8 cellular contexts compared by ENCODE assay signal in genomic region chr7:1065263-1066260, GRCh38. TPM values are rescaled to one million over a fixed set of nuclear protein-coding genes. Genes with fewer than 3 reads are reported as not detected.
A peak's percentile ranks its signal among the peaks of the same experiment; 100 is the strongest.
DNase-seq lines count a peak whose midpoint lies in the region; ATAC-seq and TF ChIP-seq lines count a peak whose summit lies in the region.

No MANE protein-coding gene starts in this region.

- no peak overlapping the region for H3K27ac Mint-ChIP-seq in chondrocyte (ENCODE audit: unreplicated experiment)

- H3K27me3 Mint-ChIP-seq in chondrocyte (ENCODE audit: low read depth) = no peaks in the 10 kb centered on the region

- H3K4me1 Mint-ChIP-seq in chondrocyte (ENCODE audit: low read depth) = peaks cover 10% of the 10 kb centered on the region

- TF ChIP-seq CTCF in chondrocyte (IDR thresholded peaks at IDR 0.05) = peak; percentile 97
- TF ChIP-seq CTCF in liver (IDR thresholded peaks at IDR 0.05; ENCODE audit: low read depth, low read length, missing input control) = peak; percentile 96

- H3K36me3 ChIP-seq in liver (ENCODE audit: control insufficient read depth in 4 of 4, insufficient read depth in 3 of 4, low read depth in 1 of 4, low read length in 3 of 4) = no peaks in the 10 kb centered on the region

- no peaks in the 10 kb centered on the region for H3K9me3 Mint-ChIP-seq in chondrocyte (ENCODE audit: low read depth)

- no peak overlapping the region for H3K27ac ChIP-seq in liver (ENCODE audit: low read depth in 1 of 2, low read length in 2 of 2)

- no peaks in the 10 kb centered on the region for H3K36me3 Mint-ChIP-seq in chondrocyte (ENCODE audit: low read depth)

- peak; percentile 46 for ATAC-seq in HG02610 (IDR thresholded peaks at IDR 0.05; ENCODE audit: unreplicated experiment)
- ATAC-seq in HG02938 (IDR thresholded peaks at IDR 0.05; ENCODE audit: unreplicated experiment) = no peak

- no peaks in the 10 kb centered on the region for H3K27me3 ChIP-seq in liver (ENCODE audit: control insufficient read depth in 4 of 4, insufficient read depth in 4 of 4, low read length in 3 of 4)

- no peak overlapping the region for H3K9ac ChIP-seq in liver (ENCODE audit: low read depth in 1 of 2, low read length in 2 of 2)

- no peak overlapping the region for H3K4me3 Mint-ChIP-seq in chondrocyte (ENCODE audit: unreplicated experiment)

- 32% methylated on average over 61 of the region's 61 CpGs for WGBS in liver

- DNase-seq in GF-D8 (lab: John Stamatoyannopoulos, UW) (peak; percentile 48), NCI-H2171 (lab: John Stamatoyannopoulos, UW) (peak; percentile 34), chondrocyte (ENCODE audit: low spot score) (peak; percentile 94)
- peak; percentile 89 for DNase-seq in activated CD4-positive, alpha-beta T cell treated with anti-CD3 and anti-CD28 coated beads for 48 hours
- peak; percentile 79 to 81 for DNase-seq in stimulated activated CD4-positive, alpha-beta T cell treated with anti-CD3 and anti-CD28 coated beads, Interleukin-4, amount 100 ng/mL, for 48 hours (ENCODE audit: low read depth in 2 of 2)

- peak; percentile 98 to 99 for TF ChIP-seq RAD21 in liver (IDR thresholded peaks at IDR 0.05)

- peaks cover 3 to 11% (median 10%) of the 10 kb centered on the region in 4 donors for H3K4me1 ChIP-seq in liver (ENCODE audit: control insufficient read depth in 4 of 4, insufficient read depth in 4 of 4, low read length in 3 of 4)

- H3K9me3 ChIP-seq in liver (ENCODE audit: control insufficient read depth in 4 of 4, low read length in 3 of 4) = no peaks in the 10 kb centered on the region

- no peak overlapping the region for H3K4me3 ChIP-seq in liver (ENCODE audit: low read depth in 1 of 3, low read length in 3 of 3)

TF ChIP-seq in liver, 16 proteins besides CTCF, POLR2A, EP300 and RAD21:
- no peak for TF ChIP-seq ATF3 (IDR thresholded peaks at IDR 0.05)
- TF ChIP-seq FOXA2 (IDR thresholded peaks at IDR 0.05) = no peak
- TF ChIP-seq FOXA1 (IDR thresholded peaks at IDR 0.05) = no peak
- no peak for TF ChIP-seq JUND (IDR thresholded peaks at IDR 0.05)
- TF ChIP-seq HNF4A (conservative IDR thresholded peaks at IDR 0.05) = no peak
- no peak for TF ChIP-seq ZBTB33 (IDR thresholded peaks at IDR 0.05)
- TF ChIP-seq SP1 (IDR thresholded peaks at IDR 0.05) = no peak

RNA-seq across cellular contexts. Expression of gene GPR146, which starts 21.2 kb away (rescaled TPM):
- total RNA-seq in chondrocyte (1.4 to 4.4 TPM (median 3.8 TPM) in 3 replicates), liver (10 to 100 TPM; 27.9 to 33.5 TPM)
- 10 to 100 TPM; 15.5 to 25.4 TPM for polyA plus RNA-seq in liver

RNA-seq across cellular contexts. Expression of gene GPER1, which starts 22.4 kb away (rescaled TPM):
- total RNA-seq in chondrocyte (5.7 to 9.9 TPM (median 9.5 TPM) in 3 replicates), liver (1 to 10 TPM; 2.9 to 6.7 TPM)
- polyA plus RNA-seq in liver = 10 to 100 TPM in 1 of 2 donors, 1 to 10 TPM in 1; 8.0 to 23.1 TPM

Comparison
In these comparisons a context has a peak if more than half of its experiments do, and no peak if none do; other contexts are left out.
1. DNase-seq: peak in every context shown above with its lines; median percentile 94 in chondrocyte; 89 in activated CD4-positive, alpha-beta T cell treated with anti-CD3 and anti-CD28 coated beads for 48 hours; 80 in stimulated activated CD4-positive, alpha-beta T cell treated with anti-CD3 and anti-CD28 coated beads, Interleukin-4, amount 100 ng/mL, for 48 hours; 48 in GF-D8; 34 in NCI-H2171.